In genomic region chr12:55705802-55706402, GRCh38 we compare ENCODE assay signal across 8 cellular contexts. TPM values are rescaled to one million over a fixed set of nuclear protein-coding genes. Genes with fewer than 3 reads are reported as not detected.
DNase-seq lines count a peak whose midpoint lies in the region; ATAC-seq and TF ChIP-seq lines count a peak whose summit lies in the region.

No MANE protein-coding gene starts in this region.

- DNase-seq in SK-N-SH, result no peak
- peak in 1 of 2 experiments; percentile 35 for DNase-seq in SJCRH30
- DNase-seq in right cardiac atrium, result peak in 2 of 3 donors; percentile 63 to 74
- no peak for DNase-seq in activated T-cell treated with anti-CD3 and anti-CD28 coated beads, Interleukin-2, amount 50 U/mL, for 1 hour
- no peak for DNase-seq in MV-4-11 (lab: John Stamatoyannopoulos, UW)

- no peaks in the 10 kb centered on the region for H4K20me1 ChIP-seq in SK-N-SH (ENCODE audit: insufficient read depth)

- no peak overlapping the region; the same call in 1 of the 2 replicates for H3K4me2 ChIP-seq in SK-N-SH

- no peaks in the 10 kb centered on the region for H3K9me2 ChIP-seq in SK-N-SH

- POLR2A ChIA-PET in SK-N-SH (lab: Yijun Ruan, JAX), result no interaction called here

- CTCF ChIA-PET in SK-N-SH (lab: Yijun Ruan, JAX), result interaction anchor here (0.6 to 2.0 kb wide), 6 partner anchors 10 to 50 kb away, joined by 3 to 8 read pairs (median 6); no protein-coding TSS in a partner anchor

- H3K27me3 ChIP-seq in SK-N-SH (ENCODE audit: insufficient read depth) (no peaks in the 10 kb centered on the region; the same call in 1 of the 2 replicates), SJCRH30 (no peaks in the 10 kb centered on the region; the same call in 1 of the 2 replicates), right cardiac atrium (ENCODE audit: control insufficient read depth, insufficient read depth) (no peaks in the 10 kb centered on the region), subcutaneous abdominal adipose tissue (ENCODE audit: control insufficient read depth in 5 of 5, insufficient read depth in 4 of 5, low read length in 5 of 5) (peaks cover 0 to 5% (median 0%) of the 10 kb centered on the region in 5 donors)

- no peak for ATAC-seq in SK-N-SH treated with all-trans-retinoic acid at 6 μM for 48 hours
- no peak for ATAC-seq in right cardiac atrium
- ATAC-seq in HG03196 (IDR thresholded peaks at IDR 0.05; ENCODE audit: unreplicated experiment), result no peak

- peak; percentile 46 for TF ChIP-seq CTCF in SK-N-SH (IDR thresholded peaks at IDR 0.05)

- H3K9me3 ChIP-seq in SK-N-SH, result no peaks in the 10 kb centered on the region
- H3K9me3 ChIP-seq in SJCRH30 (replicated peaks), result no peaks in the 10 kb centered on the region
- no peaks in the 10 kb centered on the region for H3K9me3 ChIP-seq in right cardiac atrium (ENCODE audit: control insufficient read depth, low read length)
- H3K9me3 ChIP-seq in subcutaneous abdominal adipose tissue (ENCODE audit: control insufficient read depth in 5 of 5, low read length in 5 of 5), result no peaks in the 10 kb centered on the region

- no peak overlapping the region for H3K4me3 ChIP-seq in SK-N-SH (ENCODE audit: low read depth in 2 of 2, low read length in 1 of 2)
- H3K4me3 ChIP-seq in SJCRH30, result peak overlapping the region; percentile 70
- peak overlapping the region; percentile 81 for H3K4me3 ChIP-seq in right cardiac atrium (ENCODE audit: low read length)
- H3K4me3 ChIP-seq in subcutaneous abdominal adipose tissue (ENCODE audit: low read depth in 1 of 5, low read length in 5 of 5), result peak overlapping the region; percentile 64 to 94 (median 70)

- H3K4me1 ChIP-seq in SK-N-SH (ENCODE audit: control insufficient read depth in 1 of 2, insufficient read depth in 2 of 2, low read depth in 1 of 2, low read length in 1 of 2), result peaks cover 11 to 12% of the 10 kb centered on the region in 2 experiments; a peak in 2 of 4 replicates
- H3K4me1 ChIP-seq in SJCRH30, result peaks cover 52% of the 10 kb centered on the region
- H3K4me1 ChIP-seq in right cardiac atrium (ENCODE audit: control insufficient read depth, insufficient read depth, low read length), result peaks cover 10% of the 10 kb centered on the region
- H3K4me1 ChIP-seq in subcutaneous abdominal adipose tissue (ENCODE audit: control insufficient read depth in 5 of 5, insufficient read depth in 5 of 5, low read length in 5 of 5), result peaks cover 2 to 88% (median 83%) of the 10 kb centered on the region in 5 donors

- TF ChIP-seq EP300 in SK-N-SH (IDR thresholded peaks at IDR 0.05; ENCODE audit: borderline replicate concordance in 1 of 2, low read depth in 1 of 2, low read length in 1 of 2), result no peak

- no peak for TF ChIP-seq RAD21 in SK-N-SH (IDR thresholded peaks at IDR 0.05; ENCODE audit: low read length)

- WGBS in SK-N-SH (ENCODE audit: low lambda C conversion rate), result 68% methylated on average over 5 of the region's 5 CpGs
- WGBS in right cardiac atrium, result 25% methylated on average over 5 of the region's 5 CpGs

- H3K27ac ChIP-seq in SK-N-SH (ENCODE audit: low read depth in 2 of 2, low read length in 1 of 2) (no peak overlapping the region), SJCRH30 (no peak overlapping the region), right cardiac atrium (ENCODE audit: low read length) (peak overlapping the region; percentile 97), subcutaneous abdominal adipose tissue (ENCODE audit: low read depth, low read length) (peak overlapping the region; percentile 85)

- H3K36me3 ChIP-seq in SK-N-SH (replicated peaks in 1 of 2; ENCODE audit: control insufficient read depth in 1 of 2, insufficient read depth in 2 of 2, low read length in 1 of 2) (no peaks in the 10 kb centered on the region), SJCRH30 (no peaks in the 10 kb centered on the region), subcutaneous abdominal adipose tissue (ENCODE audit: control insufficient read depth in 5 of 5, insufficient read depth in 5 of 5, low read length in 5 of 5) (peaks cover 0 to 15% (median 8%) of the 10 kb centered on the region in 5 donors)

- no peak overlapping the region for H3K9ac ChIP-seq in SK-N-SH
- H3K9ac ChIP-seq in subcutaneous abdominal adipose tissue (ENCODE audit: low read length in 5 of 5), result peak overlapping the region in 4 of 5 donors; percentile 17 to 83 (median 72)

- H3F3A ChIP-seq in SK-N-SH (replicated peaks; ENCODE audit: insufficient read depth), result no peaks in the 10 kb centered on the region

- H3K79me2 ChIP-seq in SK-N-SH (ENCODE audit: insufficient read depth), result no peaks in the 10 kb centered on the region

- intact Hi-C loops in right cardiac atrium (cut with DNase I), result no loop called here

- no peak overlapping the region for H2AFZ ChIP-seq in SK-N-SH (ENCODE audit: low read depth)

TF ChIP-seq in SK-N-SH, 30 proteins besides CTCF, POLR2A, EP300 and RAD21:
- TF ChIP-seq TCF12 (IDR thresholded peaks at IDR 0.05), result no peak

TF ChIP-seq in SK-N-SH treated with all-trans-retinoic acid at 6 μM for 48 hours, 23 proteins besides CTCF, POLR2A, EP300 and RAD21:
- TF ChIP-seq POU6F1 (CRISPR knock-in tag; IDR thresholded peaks at IDR 0.05; ENCODE audit: borderline replicate concordance, low read depth) (no peak), OSR1 (CRISPR knock-in tag; IDR thresholded peaks at IDR 0.05) (no peak), PPARA (CRISPR knock-in tag; IDR thresholded peaks at IDR 0.05; ENCODE audit: borderline replicate concordance) (no peak), ZFP3 (CRISPR knock-in tag; IDR thresholded peaks at IDR 0.05) (no peak), ZNF8 (CRISPR knock-in tag; IDR thresholded peaks at IDR 0.05) (no peak), ZC3H10 (CRISPR knock-in tag; IDR thresholded peaks at IDR 0.05) (no peak), TOX (CRISPR knock-in tag; IDR thresholded peaks at IDR 0.05; ENCODE audit: borderline replicate concordance) (no peak)
TF ChIP-seq in SK-N-SH treated with all-trans-retinoic acid at 6 μM for 48 hours: peak in this region for 0.

RNA-seq across cellular contexts. Expression of gene ITGA7, which starts 1.8 kb away (rescaled TPM):
- polyA plus RNA-seq in SK-N-SH (2012; rRNA removed), result 17.6 and 19.7 TPM in 2 replicates
- 7.3 and 9.1 TPM in 2 replicates for polyA plus RNA-seq in SK-N-SH (2012; cell fraction: cytosol; rRNA removed)
- polyA plus RNA-seq in SK-N-SH (2012; cell fraction: nucleus; rRNA removed), result 71.0 and 80.7 TPM in 2 replicates
- 21.8 and 27.1 TPM in 2 replicates for total RNA-seq in SJCRH30 (2014; rRNA removed; shearing (Covaris generic))
- total RNA-seq in right cardiac atrium, result 100 to 1,000 TPM; 465 to 674 (median 604) TPM
- polyA plus RNA-seq in right cardiac atrium, result 288 TPM

RNA-seq across cellular contexts. Expression of gene BLOC1S1, which starts 9.9 kb away (rescaled TPM):
- polyA plus RNA-seq in SK-N-SH (2012; rRNA removed), result 277 and 331 TPM in 2 replicates
- polyA plus RNA-seq in SK-N-SH (2012; cell fraction: cytosol; rRNA removed), result 243 and 313 TPM in 2 replicates
- polyA plus RNA-seq in SK-N-SH (2012; cell fraction: nucleus; rRNA removed), result 89.7 and 130 TPM in 2 replicates
- 66.7 and 76.2 TPM in 2 replicates for total RNA-seq in SJCRH30 (2014; rRNA removed; shearing (Covaris generic))
- 100 to 1,000 TPM; 134 to 149 (median 139) TPM for total RNA-seq in right cardiac atrium
- polyA plus RNA-seq in right cardiac atrium, result 205 TPM

RNA-seq across cellular contexts. Expression of gene RDH5, which starts 14.3 kb away (rescaled TPM):
- 5.2 and 5.4 TPM in 2 replicates for polyA plus RNA-seq in SK-N-SH (2012; rRNA removed)
- polyA plus RNA-seq in SK-N-SH (2012; cell fraction: cytosol; rRNA removed), result 1.6 and 1.7 TPM in 2 replicates
- polyA plus RNA-seq in SK-N-SH (2012; cell fraction: nucleus; rRNA removed), result 46.0 and 49.7 TPM in 2 replicates
- total RNA-seq in SJCRH30 (2014; rRNA removed; shearing (Covaris generic)), result 2.0 and 2.5 TPM in 2 replicates
- 10 to 100 TPM; 15.9 to 27.7 (median 23.3) TPM for total RNA-seq in right cardiac atrium
- polyA plus RNA-seq in right cardiac atrium, result 24.1 TPM

RNA-seq across cellular contexts. Expression of gene CD63, which starts 22.9 kb away (rescaled TPM):
- polyA plus RNA-seq in SK-N-SH (2012; rRNA removed) (1,022 and 1,465 TPM in 2 replicates), right cardiac atrium (1,376 TPM)
- 1,236 and 1,638 TPM in 2 replicates for polyA plus RNA-seq in SK-N-SH (2012; cell fraction: cytosol; rRNA removed)
- 454 and 623 TPM in 2 replicates for polyA plus RNA-seq in SK-N-SH (2012; cell fraction: nucleus; rRNA removed)
- 598 and 676 TPM in 2 replicates for total RNA-seq in SJCRH30 (2014; rRNA removed; shearing (Covaris generic))
- total RNA-seq in right cardiac atrium, result 1,000 to 10,000 TPM; 1,076 to 1,430 (median 1,264) TPM

RNA-seq across cellular contexts. Expression of gene GDF11, which starts 37.0 kb away (rescaled TPM):
- polyA plus RNA-seq in SK-N-SH (2012; rRNA removed) (6.9 and 9.4 TPM in 2 replicates), right cardiac atrium (11.5 TPM)
- polyA plus RNA-seq in SK-N-SH (2012; cell fraction: cytosol; rRNA removed), result 5.3 and 8.8 TPM in 2 replicates
- polyA plus RNA-seq in SK-N-SH (2012; cell fraction: nucleus; rRNA removed), result 7.2 and 8.0 TPM in 2 replicates
- total RNA-seq in SJCRH30 (2014; rRNA removed; shearing (Covaris generic)), result 9.1 and 10.5 TPM in 2 replicates
- 10 to 100 TPM; 16.2 to 17.5 (median 16.7) TPM for total RNA-seq in right cardiac atrium

Comparison
In these comparisons a context has a peak if more than half of its experiments do, and no peak if none do; other contexts are left out.
1. DNase-seq: peak in right cardiac atrium (2 of 3); none in SK-N-SH (single experiment), activated T-cell treated with anti-CD3 and anti-CD28 coated beads, Interleukin-2, amount 50 U/mL, for 1 hour (single experiment) and MV-4-11 (single experiment).
2. H3K27ac ChIP-seq: peak in right cardiac atrium (single experiment) and subcutaneous abdominal adipose tissue (single experiment); none in SK-N-SH (0 of 2) and SJCRH30 (single experiment).
3. H3K4me3 ChIP-seq: peak in SJCRH30 (single experiment), right cardiac atrium (single experiment) and subcutaneous abdominal adipose tissue (5 of 5); none in SK-N-SH (0 of 2).
4. RNA of gene ITGA7, which starts 1.8 kb away (total RNA-seq): 465 to 674 TPM in right cardiac atrium; 21.8 to 27.1 TPM in SJCRH30; every median in the first group is over 10 times any median in the second.